18 cellular contexts compared by ENCODE assay signal in the genomic region with DNA sequence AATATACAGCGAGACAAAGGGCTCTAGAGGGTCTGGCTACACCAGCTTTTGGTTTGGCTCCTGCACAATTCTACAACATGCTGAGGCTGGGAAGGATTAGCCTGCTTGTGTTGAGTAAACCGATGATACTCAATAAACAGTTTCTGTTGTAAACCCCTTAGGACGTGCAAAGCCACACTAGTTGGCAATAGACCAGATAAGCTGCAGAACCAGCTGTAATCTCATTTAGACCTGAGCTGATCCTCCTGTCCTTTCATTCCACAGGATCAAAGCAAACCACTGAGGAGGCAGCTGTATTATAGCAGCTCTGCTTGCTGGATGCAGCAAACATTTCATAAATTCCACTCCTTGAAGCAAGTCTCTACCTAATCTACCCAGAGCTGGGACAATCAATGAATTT.
DNase-seq lines count a peak whose midpoint lies in the region; ATAC-seq and TF ChIP-seq lines count a peak whose summit lies in the region.
"Had no signal": no experiment of that assay in that cellular context is flagged by ENCODE, and none has a peak within 500 bp of the region (broad histone marks: within the 10 kb centered on the region; RNA-seq: fewer than 3 reads in every experiment).

No MANE protein-coding gene starts in this region.

- H3K4me3 ChIP-seq in effector memory CD4-positive, alpha-beta T cell (ENCODE audit: insufficient read depth, low read depth, low read length, poor library complexity, severe bottlenecking), result no peak overlapping the region
- H3K4me3 ChIP-seq: GM23338, thoracic aorta had no signal

- DNase-seq in NCI-H446 (lab: John Stamatoyannopoulos, UW) (peak; percentile 3 to 16), NCI-H446 treated with DMSO at 0.1 percent for 48 hours (lab: John Stamatoyannopoulos, UW) (no peak), NCI-H2171 (lab: John Stamatoyannopoulos, UW) (peak; percentile 17), erythroblast (lab: John Stamatoyannopoulos, UW) (peak; percentile 7 to 41)
- no peak for DNase-seq in effector memory CD4-positive, alpha-beta T cell
- DNase-seq: activated CD4-positive, alpha-beta T cell treated with anti-CD3 and anti-CD28 coated beads for 4 hours; activated naive CD8-positive, alpha-beta T cell treated with anti-CD3 and anti-CD28 coated beads, Interleukin-2, amount 10 ng/mL, durations not matched to agents 7 days and 5 days; activated T-cell treated with anti-CD3 and anti-CD28 coated beads, Interleukin-2, amount 50 U/mL, for 24 hours; effector memory CD8-positive, alpha-beta T cell; NK-92 treated with Interleukin-12 subunit alpha and Interleukin-12 subunit beta, amount 100 ng/mL, for 24 hours; retina; stimulated activated CD4-positive, alpha-beta T cell treated with anti-CD3 and anti-CD28 coated beads, Interleukin-2, amount 100 ng/mL, for 24 hours had no signal

- ATAC-seq in HG03439 (IDR thresholded peaks at IDR 0.05; ENCODE audit: unreplicated experiment), result no peak
- no peak for ATAC-seq in esophagus mucosa
- no peak for ATAC-seq in GM18520 (IDR thresholded peaks at IDR 0.05; ENCODE audit: unreplicated experiment)
- ATAC-seq: effector memory CD8-positive, alpha-beta T cell; GM23338; Right ventricle myocardium inferior had no signal

- no peaks in the 10 kb centered on the region for H3K27me3 ChIP-seq in effector memory CD4-positive, alpha-beta T cell (replicated peaks; ENCODE audit: control insufficient read depth, insufficient read depth, low read length, poor library complexity, severe bottlenecking)

- no peaks in the 10 kb centered on the region for H3K4me1 ChIP-seq in effector memory CD4-positive, alpha-beta T cell (ENCODE audit: control insufficient read depth, insufficient read depth, low read length, poor library complexity, severe bottlenecking)

- H3K9me3 ChIP-seq in effector memory CD4-positive, alpha-beta T cell (ENCODE audit: control insufficient read depth, low read length), result no peaks in the 10 kb centered on the region
- H3K9me3 ChIP-seq: thoracic aorta had no signal

- no peak overlapping the region for H3K27ac ChIP-seq in effector memory CD4-positive, alpha-beta T cell (ENCODE audit: insufficient read depth, low read length, poor library complexity, severe bottlenecking)
- H3K27ac ChIP-seq: thoracic aorta had no signal

- no peaks in the 10 kb centered on the region for H3K36me3 ChIP-seq in effector memory CD4-positive, alpha-beta T cell (ENCODE audit: control insufficient read depth, insufficient read depth, low read length)
- H3K36me3 ChIP-seq: thoracic aorta had no signal

- no peak for TF ChIP-seq POLR2A in erythroblast (IDR thresholded peaks at IDR 0.05; ENCODE audit: low read length)

Comparison
In these comparisons a context has a peak if more than half of its experiments do, and no peak if none do; other contexts are left out.
1. DNase-seq: peak in NCI-H446 (2 of 2), NCI-H2171 (single experiment) and erythroblast (2 of 2); none in NCI-H446 treated with DMSO at 0.1 percent for 48 hours (single experiment) and effector memory CD4-positive, alpha-beta T cell (0 of 3).